ENCODE assay signal across 11 cellular contexts in the genomic region with DNA sequence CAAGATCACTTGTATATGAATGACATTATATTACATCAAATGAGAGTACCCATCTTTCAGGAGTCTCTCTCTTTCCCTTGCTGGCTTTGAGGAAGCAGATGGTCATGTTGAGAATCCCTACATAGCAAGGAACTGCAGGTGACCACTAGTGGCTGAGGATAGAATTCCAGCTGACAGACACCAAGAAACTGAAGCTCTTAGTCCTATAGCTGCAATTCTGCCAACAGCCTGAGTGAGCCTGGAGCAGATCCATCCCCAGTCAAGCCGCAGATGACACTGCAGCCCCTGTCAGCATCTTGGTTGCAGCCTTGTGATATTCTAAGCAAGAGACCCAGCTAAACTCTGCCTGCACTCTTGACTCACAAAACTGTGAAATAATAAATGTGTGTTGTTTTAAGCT.
DNase-seq lines count a peak whose midpoint lies in the region; ATAC-seq and TF ChIP-seq lines count a peak whose summit lies in the region.
"Had no signal": no experiment of that assay in that cellular context is flagged by ENCODE, and none has a peak within 500 bp of the region (broad histone marks: within the 10 kb centered on the region; RNA-seq: fewer than 3 reads in every experiment).

No MANE protein-coding gene starts in this region.

- POLR2A ChIA-PET in HEK293 (lab: Yijun Ruan, JAX): no interaction called here

- no CpG with 5 or more reads among the region's 1 CpG for WGBS in iPS DF 6.9 (ENCODE audit: insufficient coverage, insufficient read length)

- H3K4me1 ChIP-seq in HEK293 (ENCODE audit: control insufficient read depth, insufficient read depth, low read length) (no peaks in the 10 kb centered on the region), iPS DF 6.9 (ENCODE audit: control insufficient read depth, insufficient read depth, low read length) (no peaks in the 10 kb centered on the region; the same call in 1 of the 2 replicates)
- H3K4me1 ChIP-seq: vagina had no signal

- TF ChIP-seq CTCF in HEK293 (tag by site-specific recombination; IDR thresholded peaks at IDR 0.05): no peak

- H3K27ac ChIP-seq in HEK293 (ENCODE audit: extremely low read depth, low read depth, low read length): no peak overlapping the region
- no peak overlapping the region for H3K27ac ChIP-seq in iPS DF 6.9 (ENCODE audit: low read length)
- H3K27ac ChIP-seq: vagina had no signal

- no peaks in the 10 kb centered on the region for H3K36me3 ChIP-seq in HEK293 (ENCODE audit: control insufficient read depth in 2 of 2, insufficient read depth in 1 of 2, low read length in 2 of 2)
- H3K36me3 ChIP-seq in iPS DF 6.9 (ENCODE audit: control insufficient read depth, insufficient read depth, low read length): no peaks in the 10 kb centered on the region
- H3K36me3 ChIP-seq: vagina had no signal

- CTCF ChIA-PET in HEK293 (lab: Yijun Ruan, JAX): interaction anchor here (0.6 to 1.2 kb wide), 5 partner anchors 11 to 292 kb away, joined by 3 to 5 read pairs (median 3); no protein-coding TSS in a partner anchor

- H3K27me3 ChIP-seq in iPS DF 6.9 (ENCODE audit: control insufficient read depth, insufficient read depth, low read length): no peaks in the 10 kb centered on the region
- H3K27me3 ChIP-seq: vagina had no signal

- no peak for ATAC-seq in HG03025 (IDR thresholded peaks at IDR 0.05; ENCODE audit: low FRiP score, unreplicated experiment)

- no peak overlapping the region for H3K4me3 ChIP-seq in HEK293 (ENCODE audit: low read depth, low read length)
- no peak overlapping the region for H3K4me3 ChIP-seq in iPS DF 6.9 (ENCODE audit: low read length)
- H3K4me3 ChIP-seq: vagina had no signal

- peak; percentile 17 for DNase-seq in DMS114 treated with DMSO at 0.1 percent for 48 hours (lab: John Stamatoyannopoulos, UW; ENCODE audit: unreplicated experiment)
- peak; percentile 6 for DNase-seq in RPMI8226
- peak; percentile 11 for DNase-seq in iPS DF 6.9 (ENCODE audit: low read depth, low spot score)
- no peak for DNase-seq in activated CD4-positive, CD25-positive, alpha-beta regulatory T cell treated with anti-CD3 and anti-CD28 coated beads, Interleukin-2, amount 50 U/mL, for 72 hours
- no peak for DNase-seq in activated gamma-delta T cell (lab: John Stamatoyannopoulos, UW)
- no peak for DNase-seq in GF-D8 (lab: John Stamatoyannopoulos, UW)
- DNase-seq: naive B cell; stimulated activated CD8-positive, alpha-beta memory T cell treated with anti-CD3 and anti-CD28 coated beads, Interleukin-4, amount 100 ng/mL, for 48 hours had no signal

- H3K9me3 ChIP-seq in HEK293 (ENCODE audit: control insufficient read depth, insufficient read depth, low read depth, low read length) (no peaks in the 10 kb centered on the region), iPS DF 6.9 (ENCODE audit: control insufficient read depth, insufficient read depth, low read length) (no peaks in the 10 kb centered on the region)
- H3K9me3 ChIP-seq: vagina had no signal

TF ChIP-seq in HEK293, 187 proteins besides CTCF, POLR2A, EP300 and RAD21:
- TF ChIP-seq SETDB1 (IDR thresholded peaks at IDR 0.05; ENCODE audit: insufficient read length, low read length): peak; percentile 38
- TF ChIP-seq MZF1 (tag by site-specific recombination; IDR thresholded peaks at IDR 0.05; ENCODE audit: borderline replicate concordance): peak; percentile 34; the same call in 1 of the 2 replicates
- no peak for TF ChIP-seq ZFP41 (tag by site-specific recombination; IDR thresholded peaks at IDR 0.05; ENCODE audit: borderline replicate concordance)
- peak; percentile 56; the same call in 1 of the 2 replicates for TF ChIP-seq TRIM28 (IDR thresholded peaks at IDR 0.05; ENCODE audit: borderline replicate concordance, low read length)

Comparison
In these comparisons a context has a peak if more than half of its experiments do, and no peak if none do; other contexts are left out.
1. DNase-seq: peak in DMS114 treated with DMSO at 0.1 percent for 48 hours (single experiment), RPMI8226 (single experiment) and iPS DF 6.9 (single experiment); none in activated CD4-positive, CD25-positive, alpha-beta regulatory T cell treated with anti-CD3 and anti-CD28 coated beads, Interleukin-2, amount 50 U/mL, for 72 hours (single experiment), activated gamma-delta T cell (single experiment) and GF-D8 (single experiment).